15 cellular contexts compared by ENCODE assay signal in the genomic region with DNA sequence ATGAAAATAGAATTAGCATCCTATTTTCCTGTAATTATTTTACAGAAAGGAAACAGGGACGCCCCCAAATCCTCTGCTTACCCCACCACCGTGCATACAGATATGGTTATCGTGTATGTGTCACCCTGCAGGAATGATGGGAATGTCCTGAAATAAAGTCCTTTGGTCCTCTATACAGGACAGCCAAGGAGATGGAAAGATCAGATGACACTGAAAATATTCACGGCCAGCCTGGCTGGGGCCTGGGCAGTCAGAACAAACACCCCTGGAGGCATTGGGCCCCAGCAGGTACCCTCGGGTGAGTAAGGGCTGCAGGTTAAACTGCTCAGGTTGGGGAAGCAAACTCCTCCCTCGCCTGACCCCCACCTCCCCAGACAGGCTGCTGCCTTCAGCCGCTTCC.
DNase-seq lines count a peak whose midpoint lies in the region; ATAC-seq, FAIRE-seq and TF ChIP-seq lines count a peak whose summit lies in the region.
"Had no signal": no experiment of that assay in that cellular context is flagged by ENCODE, and none has a peak within 500 bp of the region (broad histone marks: within the 10 kb centered on the region; RNA-seq: fewer than 3 reads in every experiment).

No MANE protein-coding gene starts in this region.

- H2AFZ ChIP-seq in HepG2 (ENCODE audit: low read length), result no peak overlapping the region

- no peaks in the 10 kb centered on the region for H3K9me3 ChIP-seq in HepG2 (ENCODE audit: low read length)
- no peaks in the 10 kb centered on the region for H3K9me3 ChIP-seq in right lobe of liver
- no peaks in the 10 kb centered on the region for H3K9me3 ChIP-seq in kidney (ENCODE audit: control insufficient read depth in 1 of 2, low read length in 2 of 2)
- H3K9me3 ChIP-seq: neutrophil had no signal

- no peak for TF ChIP-seq CTCF in HepG2 (CRISPR knock-in tag; IDR thresholded peaks at IDR 0.05)
- no peak for TF ChIP-seq CTCF in right lobe of liver (IDR thresholded peaks at IDR 0.05)
- no peak for TF ChIP-seq CTCF in kidney (IDR thresholded peaks at IDR 0.05; ENCODE audit: borderline replicate concordance, extremely low read depth, insufficient read depth)
- TF ChIP-seq CTCF in D721Med (IDR thresholded peaks at IDR 0.05; ENCODE audit: insufficient read depth, missing control alignments), result no peak

- H3K79me2 ChIP-seq in HepG2 (ENCODE audit: insufficient read depth, low read length), result no peaks in the 10 kb centered on the region

- ATAC-seq in HepG2, result no peak
- ATAC-seq in right lobe of liver, result no peak
- ATAC-seq in SK-N-SH treated with all-trans-retinoic acid at 6 μM for 48 hours, result peak; percentile 66
- no peak for ATAC-seq in HG02884 (IDR thresholded peaks at IDR 0.05; ENCODE audit: unreplicated experiment)
- ATAC-seq: activated naive CD4-positive, alpha-beta T cell treated with anti-CD3 and anti-CD28 coated beads, Interleukin-2, amount 50 U/mL, for 72 hours had no signal

- no peak for TF ChIP-seq EP300 in HepG2 (IDR thresholded peaks at IDR 0.05; ENCODE audit: low read depth in 2 of 2, low read length in 2 of 2)
- no peak for TF ChIP-seq EP300 in HepG2 (CRISPR knock-in tag; IDR thresholded peaks at IDR 0.05; ENCODE audit: borderline replicate concordance)

- H3K9ac ChIP-seq in HepG2 (ENCODE audit: insufficient read depth, low read depth, low read length), result no peak overlapping the region
- H3K9ac ChIP-seq in kidney (ENCODE audit: low read length in 2 of 2), result no peak overlapping the region

- intact Hi-C loops in HepG2 (cut with micrococcal nuclease; ENCODE audit: unreplicated experiment) (no loop called here), right lobe of liver (cut with DNase I) (no loop called here), kidney (cut with DNase I) (no loop called here)

- no peak for TF ChIP-seq RAD21 in HepG2 (CRISPR knock-in tag; IDR thresholded peaks at IDR 0.05)

- in situ Hi-C loops in HepG2 (cut with HindIII; ENCODE audit: extremely low pct_ligation_motif_present, low pct_unique_long_range_greater_than_20kb), result no loop called here

- H3K4me1 ChIP-seq in HepG2 (ENCODE audit: insufficient read depth, low read length), result no peaks in the 10 kb centered on the region
- H3K4me1 ChIP-seq in right lobe of liver, result no peaks in the 10 kb centered on the region
- no peaks in the 10 kb centered on the region for H3K4me1 ChIP-seq in kidney (ENCODE audit: control insufficient read depth in 1 of 2, insufficient read depth in 1 of 2, low read depth in 1 of 2, low read length in 2 of 2)

- H3K27me3 ChIP-seq in HepG2 (ENCODE audit: control insufficient read depth in 1 of 2, insufficient read depth in 2 of 2, low read length in 2 of 2) (peaks cover 4 to 38% of the 10 kb centered on the region in 2 experiments; a peak in 3 of 5 replicates), right lobe of liver (no peaks in the 10 kb centered on the region)
- H3K27me3 ChIP-seq: neutrophil had no signal

- peak; percentile 9 for DNase-seq in HepG2 (ENCODE audit: low spot score)
- no peak for DNase-seq in right lobe of liver
- DNase-seq in kidney, result peak; percentile 24
- no peak for DNase-seq in D721Med (ENCODE audit: insufficient read length, low spot score)
- no peak for DNase-seq in NAMALWA (ENCODE audit: low spot score)
- no peak for DNase-seq in cerebellum (ENCODE audit: low spot score)
- DNase-seq: erythroblast; NCI-H1092; OCI-M1; stimulated activated naive CD4-positive, alpha-beta T cell had no signal

- no peak overlapping the region for H3K27ac ChIP-seq in HepG2 (ENCODE audit: extremely low read length, insufficient read depth, low read length)
- H3K27ac ChIP-seq in right lobe of liver, result no peak overlapping the region
- H3K27ac ChIP-seq in kidney (ENCODE audit: low read depth in 2 of 2, low read length in 2 of 2), result no peak overlapping the region
- H3K27ac ChIP-seq: 22Rv1, neutrophil had no signal

- POLR2A ChIA-PET in HepG2 (lab: Yijun Ruan, JAX), result no interaction called here

- BruUV-seq in HepG2 (replicated peaks; lab: Mats Ljungman, UMichigan), result no TSS peak

- WGBS in HepG2 (ENCODE audit: low lambda C conversion rate), result 4% methylated on average over 7 of the region's 7 CpGs
- 32% methylated on average over 6 of the region's 7 CpGs for WGBS in right lobe of liver (ENCODE audit: insufficient coverage, low coverage, low lambda C conversion rate, missing lambda C conversion rate)

- no peak overlapping the region for H3K4me2 ChIP-seq in HepG2 (ENCODE audit: low read depth, low read length)

- TF ChIP-seq POLR2A in HepG2 (IDR thresholded peaks at IDR 0.05; ENCODE audit: insufficient read depth in 1 of 2, low read depth in 2 of 2, low read length in 2 of 2) (no peak), right lobe of liver (IDR thresholded peaks at IDR 0.05) (no peak)

- CTCF ChIA-PET in HepG2 (lab: Yijun Ruan, JAX; ENCODE audit: low intra/inter-chr PET ratio, low total read pairs), result no interaction called here

- no peaks in the 10 kb centered on the region for H3K36me3 ChIP-seq in HepG2 (replicated peaks in 1 of 2; ENCODE audit: control insufficient read depth in 1 of 2, insufficient read depth in 2 of 2, low read length in 2 of 2)
- H3K36me3 ChIP-seq in right lobe of liver, result no peaks in the 10 kb centered on the region
- H3K36me3 ChIP-seq in kidney (ENCODE audit: control insufficient read depth in 1 of 2, insufficient read depth in 2 of 2, low read length in 2 of 2), result no peaks in the 10 kb centered on the region
- H3K36me3 ChIP-seq: neutrophil had no signal

- no peak overlapping the region for H3K4me3 ChIP-seq in HepG2 (replicated peaks in 1 of 3; ENCODE audit: insufficient read depth in 1 of 3, low read depth in 2 of 3, low read length in 3 of 3)
- no peak overlapping the region for H3K4me3 ChIP-seq in right lobe of liver
- no peak overlapping the region for H3K4me3 ChIP-seq in kidney (ENCODE audit: low read length in 2 of 2)

- no peaks in the 10 kb centered on the region for H4K20me1 ChIP-seq in HepG2 (ENCODE audit: insufficient read depth, low read length)

- FAIRE-seq in HepG2 (lab: Jason Lieb, UNC), result no peak
- no peak for FAIRE-seq in kidney (lab: Jason Lieb, UNC)
- no peak for FAIRE-seq in D721Med (lab: Jason Lieb, UNC)

TF ChIP-seq in HepG2, 621 proteins besides CTCF, POLR2A, EP300 and RAD21:
- TF ChIP-seq TEAD3 (CRISPR knock-in tag; optimal IDR thresholded peaks at IDR 0.05; ENCODE audit: borderline replicate concordance) (peak; percentile 26), ZNF263 (CRISPR knock-in tag; IDR thresholded peaks at IDR 0.05) (no peak), FOSL2 (CRISPR knock-in tag; IDR thresholded peaks at IDR 0.05) (0 out of 2 replicates have a peak, but pooled peaks have one; percentile 7)

TF ChIP-seq in SK-N-SH treated with all-trans-retinoic acid at 6 μM for 48 hours, 23 proteins besides CTCF, POLR2A, EP300 and RAD21:
- TF ChIP-seq, protein P1, sequence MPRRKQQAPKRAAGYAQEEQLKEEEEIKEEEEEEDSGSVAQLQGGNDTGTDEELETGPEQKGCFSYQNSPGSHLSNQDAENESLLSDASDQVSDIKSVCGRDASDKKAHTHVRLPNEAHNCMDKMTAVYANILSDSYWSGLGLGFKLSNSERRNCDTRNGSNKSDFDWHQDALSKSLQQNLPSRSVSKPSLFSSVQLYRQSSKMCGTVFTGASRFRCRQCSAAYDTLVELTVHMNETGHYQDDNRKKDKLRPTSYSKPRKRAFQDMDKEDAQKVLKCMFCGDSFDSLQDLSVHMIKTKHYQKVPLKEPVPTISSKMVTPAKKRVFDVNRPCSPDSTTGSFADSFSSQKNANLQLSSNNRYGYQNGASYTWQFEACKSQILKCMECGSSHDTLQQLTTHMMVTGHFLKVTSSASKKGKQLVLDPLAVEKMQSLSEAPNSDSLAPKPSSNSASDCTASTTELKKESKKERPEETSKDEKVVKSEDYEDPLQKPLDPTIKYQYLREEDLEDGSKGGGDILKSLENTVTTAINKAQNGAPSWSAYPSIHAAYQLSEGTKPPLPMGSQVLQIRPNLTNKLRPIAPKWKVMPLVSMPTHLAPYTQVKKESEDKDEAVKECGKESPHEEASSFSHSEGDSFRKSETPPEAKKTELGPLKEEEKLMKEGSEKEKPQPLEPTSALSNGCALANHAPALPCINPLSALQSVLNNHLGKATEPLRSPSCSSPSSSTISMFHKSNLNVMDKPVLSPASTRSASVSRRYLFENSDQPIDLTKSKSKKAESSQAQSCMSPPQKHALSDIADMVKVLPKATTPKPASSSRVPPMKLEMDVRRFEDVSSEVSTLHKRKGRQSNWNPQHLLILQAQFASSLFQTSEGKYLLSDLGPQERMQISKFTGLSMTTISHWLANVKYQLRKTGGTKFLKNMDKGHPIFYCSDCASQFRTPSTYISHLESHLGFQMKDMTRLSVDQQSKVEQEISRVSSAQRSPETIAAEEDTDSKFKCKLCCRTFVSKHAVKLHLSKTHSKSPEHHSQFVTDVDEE (CRISPR knock-in tag; IDR thresholded peaks at IDR 0.05), result no peak
- TF ChIP-seq ESRRG (CRISPR knock-in tag; IDR thresholded peaks at IDR 0.05) (no peak), TCF4 (CRISPR knock-in tag; IDR thresholded peaks at IDR 0.05; ENCODE audit: borderline replicate concordance) (no peak), TOX (CRISPR knock-in tag; IDR thresholded peaks at IDR 0.05; ENCODE audit: borderline replicate concordance) (no peak), CSDC2 (CRISPR knock-in tag; IDR thresholded peaks at IDR 0.05) (no peak), ZNF8 (CRISPR knock-in tag; IDR thresholded peaks at IDR 0.05) (no peak), ISL1 (CRISPR knock-in tag; IDR thresholded peaks at IDR 0.05) (no peak), GLIS3 (CRISPR knock-in tag; IDR thresholded peaks at IDR 0.05) (no peak), ZFP3 (CRISPR knock-in tag; IDR thresholded peaks at IDR 0.05) (no peak), ZNF565 (CRISPR knock-in tag; conservative IDR thresholded peaks at IDR 0.05; ENCODE audit: low read depth) (no peak), ZNF70 (CRISPR knock-in tag; IDR thresholded peaks at IDR 0.05) (no peak), RARB (CRISPR knock-in tag; IDR thresholded peaks at IDR 0.05) (no peak), OSR1 (CRISPR knock-in tag; IDR thresholded peaks at IDR 0.05) (no peak), ZC3H10 (CRISPR knock-in tag; IDR thresholded peaks at IDR 0.05) (no peak), PPARA (CRISPR knock-in tag; IDR thresholded peaks at IDR 0.05; ENCODE audit: borderline replicate concordance) (no peak)
- TF ChIP-seq, protein P2, sequence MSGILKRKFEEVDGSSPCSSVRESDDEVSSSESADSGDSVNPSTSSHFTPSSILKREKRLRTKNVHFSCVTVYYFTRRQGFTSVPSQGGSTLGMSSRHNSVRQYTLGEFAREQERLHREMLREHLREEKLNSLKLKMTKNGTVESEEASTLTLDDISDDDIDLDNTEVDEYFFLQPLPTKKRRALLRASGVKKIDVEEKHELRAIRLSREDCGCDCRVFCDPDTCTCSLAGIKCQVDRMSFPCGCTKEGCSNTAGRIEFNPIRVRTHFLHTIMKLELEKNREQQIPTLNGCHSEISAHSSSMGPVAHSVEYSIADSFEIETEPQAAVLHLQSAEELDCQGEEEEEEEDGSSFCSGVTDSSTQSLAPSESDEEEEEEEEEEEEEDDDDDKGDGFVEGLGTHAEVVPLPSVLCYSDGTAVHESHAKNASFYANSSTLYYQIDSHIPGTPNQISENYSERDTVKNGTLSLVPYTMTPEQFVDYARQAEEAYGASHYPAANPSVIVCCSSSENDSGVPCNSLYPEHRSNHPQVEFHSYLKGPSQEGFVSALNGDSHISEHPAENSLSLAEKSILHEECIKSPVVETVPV (CRISPR knock-in tag; IDR thresholded peaks at IDR 0.05), result no peak

Comparison
In these comparisons a context has a peak if more than half of its experiments do, and no peak if none do; other contexts are left out.
1. DNase-seq: peak in HepG2 (single experiment) and kidney (single experiment); none in right lobe of liver (0 of 3), D721Med (single experiment), NAMALWA (single experiment) and cerebellum (single experiment).